8 cellular contexts compared by ENCODE assay signal in the genomic region with DNA sequence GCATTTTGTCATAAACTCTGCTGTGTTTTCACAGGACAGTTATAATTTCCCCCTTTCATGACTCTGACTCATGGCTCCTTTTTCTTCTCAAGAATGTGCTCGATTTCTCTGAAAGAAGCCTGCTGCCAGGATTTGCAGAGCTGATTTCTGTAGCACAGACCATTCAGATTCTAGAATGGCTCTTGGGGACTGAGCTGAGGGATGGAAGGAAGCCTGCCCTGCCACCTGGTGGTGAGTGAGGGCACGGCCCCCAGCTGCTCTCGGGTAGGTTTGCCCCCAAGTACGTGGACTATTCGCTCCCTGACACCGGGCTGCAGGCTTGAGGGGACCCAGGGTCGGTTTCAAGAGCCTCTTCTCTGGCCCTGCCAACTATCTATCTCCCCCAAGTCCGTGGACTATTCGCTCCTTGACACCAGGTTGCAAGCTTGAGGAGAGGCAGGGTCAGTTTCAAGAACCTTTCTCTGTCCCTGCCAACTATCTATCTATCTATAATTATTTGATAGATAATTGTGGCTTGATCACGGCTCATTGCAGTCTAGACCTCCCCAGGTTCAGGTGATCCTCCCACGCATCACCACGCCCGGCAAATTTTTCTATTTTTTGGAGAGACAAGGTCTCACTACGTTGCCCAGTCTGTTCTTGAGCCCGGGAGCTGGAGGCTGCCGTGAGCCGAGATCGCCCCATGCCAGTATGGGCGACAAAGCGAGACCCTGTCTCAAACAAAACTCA. TPM values are rescaled to one million over a fixed set of nuclear protein-coding genes. Genes with fewer than 3 reads are reported as not detected.
DNase-seq lines count a peak whose midpoint lies in the region; ATAC-seq, FAIRE-seq and TF ChIP-seq lines count a peak whose summit lies in the region.

No MANE protein-coding gene starts in this region.

- H4K20me1 ChIP-seq in BLaER1 = peaks cover 7% of the 10 kb centered on the region; the same call in 1 of the 2 replicates
- peaks cover 9% of the 10 kb centered on the region; the same call in 1 of the 2 replicates for H4K20me1 ChIP-seq in HepG2 (ENCODE audit: insufficient read depth, low read length)

- FAIRE-seq in GM19239 (lab: Jason Lieb, UNC) (peak; percentile 73), HepG2 (lab: Jason Lieb, UNC) (peak; percentile 83)

- H3K4me1 ChIP-seq in BLaER1 (peaks cover 34% of the 10 kb centered on the region), HepG2 (ENCODE audit: insufficient read depth, low read length) (peaks cover 72% of the 10 kb centered on the region)

- in situ Hi-C loops in HepG2 (cut with HindIII; ENCODE audit: extremely low pct_ligation_motif_present, low pct_unique_long_range_greater_than_20kb) = loop anchor here (5.0 kb wide), 1 partner anchor 35 kb away; no protein-coding TSS in a partner anchor

- H3K9ac ChIP-seq in BLaER1 (peak overlapping the region; percentile 81; the same call in 1 of the 2 replicates), HepG2 (ENCODE audit: insufficient read depth, low read depth, low read length) (peak overlapping the region; percentile 96)

- TF ChIP-seq EP300 in HepG2 (IDR thresholded peaks at IDR 0.05; ENCODE audit: low read depth in 2 of 2, low read length in 2 of 2) (no peak), HepG2 (CRISPR knock-in tag; IDR thresholded peaks at IDR 0.05; ENCODE audit: borderline replicate concordance) (no peak)

- ATAC-seq in HG03354 (IDR thresholded peaks at IDR 0.05; ENCODE audit: poor library complexity, severe bottlenecking, unreplicated experiment) = peak; percentile 76
- ATAC-seq in HepG2 = peak; percentile 76

- peak; percentile 98 for TF ChIP-seq CTCF in HepG2 (CRISPR knock-in tag; IDR thresholded peaks at IDR 0.05)

- H3K4me3 ChIP-seq in BLaER1 (peak overlapping the region; percentile 75), HepG2 (replicated peaks in 1 of 3; ENCODE audit: insufficient read depth in 1 of 3, low read depth in 2 of 3, low read length in 3 of 3) (peak overlapping the region; percentile 50 to 93 (median 86))

- CTCF ChIA-PET in HepG2 (lab: Yijun Ruan, JAX; ENCODE audit: low intra/inter-chr PET ratio, low total read pairs) = interaction anchor here (1.4 to 2.9 kb wide), 4 partner anchors 35 to 320 kb away, joined by 6 to 74 read pairs (median 10); no protein-coding TSS in a partner anchor

- H3K4me2 ChIP-seq in BLaER1 = peak overlapping the region; percentile 80
- peak overlapping the region; percentile 99 for H3K4me2 ChIP-seq in HepG2 (ENCODE audit: low read depth, low read length)

- peak in 1 of 2 experiments; percentile 36; a peak in 1 of 4 replicates for TF ChIP-seq POLR2A in HepG2 (IDR thresholded peaks at IDR 0.05; ENCODE audit: insufficient read depth in 1 of 2, low read depth in 2 of 2, low read length in 2 of 2)

- TF ChIP-seq RAD21 in HepG2 (CRISPR knock-in tag; IDR thresholded peaks at IDR 0.05) = peak; percentile 89

- no TSS peak for BruUV-seq in HepG2 (replicated peaks; lab: Mats Ljungman, UMichigan)

- H3K27ac ChIP-seq in BLaER1 (no peak overlapping the region), HepG2 (ENCODE audit: extremely low read length, insufficient read depth, low read length) (peak overlapping the region; percentile 92)

- DNase-seq in GM19239 (ENCODE audit: insufficient read length, low spot score) (peak; percentile 71), NCI-H510A (lab: John Stamatoyannopoulos, UW) (peak; percentile 43), cerebellar cortex (ENCODE audit: low spot score) (peak; percentile 76), HepG2 (ENCODE audit: low spot score) (peak; percentile 78)
- peak; percentile 58 for DNase-seq in activated CD4-positive, alpha-beta T cell treated with anti-CD3 and anti-CD28 coated beads for 1 hour
- peak; percentile 65 to 70 for DNase-seq in stimulated activated CD4-positive, alpha-beta T cell treated with anti-CD3 and anti-CD28 coated beads, Interleukin-4, amount 100 ng/mL, for 48 hours (ENCODE audit: low read depth in 2 of 2)

- peaks cover 34% of the 10 kb centered on the region for H3K79me2 ChIP-seq in HepG2 (ENCODE audit: insufficient read depth, low read length)

- under 1% methylated on average over 18 of the region's 20 CpGs for WGBS in HepG2 (ENCODE audit: low lambda C conversion rate)

- H3K36me3 ChIP-seq in BLaER1 = no peaks in the 10 kb centered on the region
- peaks cover 0 to 3% of the 10 kb centered on the region in 2 experiments; a peak in 2 of 5 replicates for H3K36me3 ChIP-seq in HepG2 (replicated peaks in 1 of 2; ENCODE audit: control insufficient read depth in 1 of 2, insufficient read depth in 2 of 2, low read length in 2 of 2)

- POLR2A ChIA-PET in HepG2 (lab: Yijun Ruan, JAX) = interaction anchor here (0.5 to 4.5 kb wide), 35 partner anchors 8 to 1245 kb away, joined by 3 to 125 read pairs (median 5); partner anchors contain the start of genes ALMS1, CCT7, EGR4 and FBXO41

- H3K27me3 ChIP-seq in BLaER1 (no peaks in the 10 kb centered on the region), HepG2 (ENCODE audit: control insufficient read depth in 1 of 2, insufficient read depth in 2 of 2, low read length in 2 of 2) (no peaks in the 10 kb centered on the region)

- peak overlapping the region; percentile 45 for H2AFZ ChIP-seq in HepG2 (ENCODE audit: low read length)

- H3K9me3 ChIP-seq in BLaER1 (no peaks in the 10 kb centered on the region), HepG2 (ENCODE audit: low read length) (no peaks in the 10 kb centered on the region)

- intact Hi-C loops in HepG2 (cut with micrococcal nuclease; ENCODE audit: unreplicated experiment) = loop anchor here (1.0 to 10.0 kb wide), 5 partner anchors 22 to 172 kb away; partner anchors contain the start of gene ALMS1

RNA-seq across cellular contexts. Expression of gene SMYD5, which starts 1.4 kb away (rescaled TPM):
- total RNA-seq in HepG2 (2016; rRNA removed; fragmentation: Illumina TruSeq; extraction: Trizol) = 70.4 and 70.6 TPM in 2 replicates
- total RNA-seq in HepG2 (2016; cell fraction: cytosol; rRNA removed; fragmentation: Illumina TruSeq; extraction: Trizol; ENCODE audit: low read depth) = 9.8 and 10.0 TPM in 2 replicates
- 60.2 and 71.8 TPM in 2 replicates for total RNA-seq in HepG2 (2016; cell fraction: insoluble cytoplasmic fraction; rRNA removed; fragmentation: Illumina TruSeq; extraction: Trizol)
- 27.7 and 31.2 TPM in 2 replicates for total RNA-seq in HepG2 (2016; cell fraction: membrane; rRNA removed; fragmentation: Illumina TruSeq; extraction: Trizol)
- 60.7 and 66.5 TPM in 2 replicates for total RNA-seq in HepG2 (2016; cell fraction: nucleus; rRNA removed; fragmentation: Illumina TruSeq; extraction: Trizol)
- polyA plus RNA-seq in HepG2 (2011; rRNA removed) = 55.8 and 62.2 TPM in 2 replicates
- polyA plus RNA-seq in HepG2 (2011; cell fraction: cytosol; rRNA removed) = 42.9 and 47.4 TPM in 2 replicates
- 96.0 and 102 TPM in 2 replicates for polyA plus RNA-seq in HepG2 (2011; cell fraction: nucleus; rRNA removed)
- polyA plus RNA-seq in HepG2 (2012) = 48.5 and 51.9 TPM in 2 replicates
- 8.0 TPM in 2 replicates for polyA plus RNA-seq in HepG2 (2016; cell fraction: cytosol; fragmentation: Illumina TruSeq; extraction: Trizol; ENCODE audit: low read depth)
- 52.6 and 65.1 TPM in 2 replicates for polyA plus RNA-seq in HepG2 (2016; cell fraction: insoluble cytoplasmic fraction; fragmentation: Illumina TruSeq; extraction: Trizol; ENCODE audit: low read depth)
- polyA plus RNA-seq in HepG2 (2016; cell fraction: membrane; fragmentation: Illumina TruSeq; extraction: Trizol; ENCODE audit: low read depth) = 20.7 and 22.3 TPM in 2 replicates
- polyA plus RNA-seq in HepG2 (2016; cell fraction: nucleus; fragmentation: Illumina TruSeq; extraction: Trizol; ENCODE audit: insufficient read depth, low read depth) = 82.3 and 84.7 TPM in 2 replicates
- polyA minus RNA-seq in HepG2 (2011; rRNA and poly(A)+ RNA removed; ENCODE audit: low replicate concordance) = 57.7 and 119 TPM in 2 replicates
- polyA minus RNA-seq in HepG2 (2011; cell fraction: cytosol; rRNA and poly(A)+ RNA removed) = 18.6 and 21.6 TPM in 2 replicates
- 78.0 and 87.9 TPM in 2 replicates for polyA minus RNA-seq in HepG2 (2011; cell fraction: nucleus; rRNA and poly(A)+ RNA removed)

RNA-seq across cellular contexts. Expression of gene NOTO, which starts 10.2 kb away (rescaled TPM):
- not detected in 2 replicates for total RNA-seq in HepG2 (2016; rRNA removed; fragmentation: Illumina TruSeq; extraction: Trizol)
- total RNA-seq in HepG2 (2016; cell fraction: cytosol; rRNA removed; fragmentation: Illumina TruSeq; extraction: Trizol; ENCODE audit: low read depth) = not detected in 2 replicates
- not detected in 2 replicates for total RNA-seq in HepG2 (2016; cell fraction: insoluble cytoplasmic fraction; rRNA removed; fragmentation: Illumina TruSeq; extraction: Trizol)
- not detected in 2 replicates for total RNA-seq in HepG2 (2016; cell fraction: membrane; rRNA removed; fragmentation: Illumina TruSeq; extraction: Trizol)
- total RNA-seq in HepG2 (2016; cell fraction: nucleus; rRNA removed; fragmentation: Illumina TruSeq; extraction: Trizol) = not detected in 2 replicates
- not detected in 2 replicates for polyA plus RNA-seq in HepG2 (2011; rRNA removed)
- polyA plus RNA-seq in HepG2 (2011; cell fraction: cytosol; rRNA removed) = not detected in 2 replicates
- not detected in 2 replicates for polyA plus RNA-seq in HepG2 (2011; cell fraction: nucleus; rRNA removed)
- polyA plus RNA-seq in HepG2 (2012) = not detected in 2 replicates
- not detected in 2 replicates for polyA plus RNA-seq in HepG2 (2016; cell fraction: cytosol; fragmentation: Illumina TruSeq; extraction: Trizol; ENCODE audit: low read depth)
- polyA plus RNA-seq in HepG2 (2016; cell fraction: insoluble cytoplasmic fraction; fragmentation: Illumina TruSeq; extraction: Trizol; ENCODE audit: low read depth) = not detected in 2 replicates
- not detected in 2 replicates for polyA plus RNA-seq in HepG2 (2016; cell fraction: membrane; fragmentation: Illumina TruSeq; extraction: Trizol; ENCODE audit: low read depth)
- polyA plus RNA-seq in HepG2 (2016; cell fraction: nucleus; fragmentation: Illumina TruSeq; extraction: Trizol; ENCODE audit: insufficient read depth, low read depth) = not detected in 2 replicates
- polyA minus RNA-seq in HepG2 (2011; rRNA and poly(A)+ RNA removed; ENCODE audit: low replicate concordance) = not detected in 2 replicates
- polyA minus RNA-seq in HepG2 (2011; cell fraction: cytosol; rRNA and poly(A)+ RNA removed) = not detected in 2 replicates
- not detected in 2 replicates for polyA minus RNA-seq in HepG2 (2011; cell fraction: nucleus; rRNA and poly(A)+ RNA removed)

RNA-seq across cellular contexts. Expression of gene PRADC1, which starts 20.4 kb away (rescaled TPM):
- total RNA-seq in HepG2 (2016; rRNA removed; fragmentation: Illumina TruSeq; extraction: Trizol) = 30.0 and 37.2 TPM in 2 replicates
- total RNA-seq in HepG2 (2016; cell fraction: cytosol; rRNA removed; fragmentation: Illumina TruSeq; extraction: Trizol; ENCODE audit: low read depth) = 141 and 145 TPM in 2 replicates
- total RNA-seq in HepG2 (2016; cell fraction: insoluble cytoplasmic fraction; rRNA removed; fragmentation: Illumina TruSeq; extraction: Trizol) = 25.4 and 37.6 TPM in 2 replicates
- total RNA-seq in HepG2 (2016; cell fraction: membrane; rRNA removed; fragmentation: Illumina TruSeq; extraction: Trizol) = 112 and 121 TPM in 2 replicates
- 16.8 TPM in 2 replicates for total RNA-seq in HepG2 (2016; cell fraction: nucleus; rRNA removed; fragmentation: Illumina TruSeq; extraction: Trizol)
- polyA plus RNA-seq in HepG2 (2011; rRNA removed) = 11.6 and 12.1 TPM in 2 replicates
- polyA plus RNA-seq in HepG2 (2011; cell fraction: cytosol; rRNA removed) = 10.0 and 15.9 TPM in 2 replicates
- 4.1 and 7.0 TPM in 2 replicates for polyA plus RNA-seq in HepG2 (2011; cell fraction: nucleus; rRNA removed)
- polyA plus RNA-seq in HepG2 (2012) = 5.7 and 8.8 TPM in 2 replicates
- 152 and 157 TPM in 2 replicates for polyA plus RNA-seq in HepG2 (2016; cell fraction: cytosol; fragmentation: Illumina TruSeq; extraction: Trizol; ENCODE audit: low read depth)
- polyA plus RNA-seq in HepG2 (2016; cell fraction: insoluble cytoplasmic fraction; fragmentation: Illumina TruSeq; extraction: Trizol; ENCODE audit: low read depth) = 23.1 and 23.9 TPM in 2 replicates
- polyA plus RNA-seq in HepG2 (2016; cell fraction: membrane; fragmentation: Illumina TruSeq; extraction: Trizol; ENCODE audit: low read depth) = 103 and 106 TPM in 2 replicates
- 23.7 and 26.7 TPM in 2 replicates for polyA plus RNA-seq in HepG2 (2016; cell fraction: nucleus; fragmentation: Illumina TruSeq; extraction: Trizol; ENCODE audit: insufficient read depth, low read depth)
- polyA minus RNA-seq in HepG2 (2011; rRNA and poly(A)+ RNA removed; ENCODE audit: low replicate concordance) = 19.5 and 55.8 TPM in 2 replicates
- polyA minus RNA-seq in HepG2 (2011; cell fraction: cytosol; rRNA and poly(A)+ RNA removed) = 2.7 and 5.5 TPM in 2 replicates
- polyA minus RNA-seq in HepG2 (2011; cell fraction: nucleus; rRNA and poly(A)+ RNA removed) = 2.2 and 3.3 TPM in 2 replicates

RNA-seq across cellular contexts. Expression of gene CCT7, which starts 21.5 kb away (rescaled TPM):
- total RNA-seq in HepG2 (2016; rRNA removed; fragmentation: Illumina TruSeq; extraction: Trizol) = 517 and 689 TPM in 2 replicates
- total RNA-seq in HepG2 (2016; cell fraction: cytosol; rRNA removed; fragmentation: Illumina TruSeq; extraction: Trizol; ENCODE audit: low read depth) = 83.8 and 91.7 TPM in 2 replicates
- total RNA-seq in HepG2 (2016; cell fraction: insoluble cytoplasmic fraction; rRNA removed; fragmentation: Illumina TruSeq; extraction: Trizol) = 525 and 715 TPM in 2 replicates
- total RNA-seq in HepG2 (2016; cell fraction: membrane; rRNA removed; fragmentation: Illumina TruSeq; extraction: Trizol) = 114 and 115 TPM in 2 replicates
- total RNA-seq in HepG2 (2016; cell fraction: nucleus; rRNA removed; fragmentation: Illumina TruSeq; extraction: Trizol) = 196 and 212 TPM in 2 replicates
- polyA plus RNA-seq in HepG2 (2011; rRNA removed) = 326 and 347 TPM in 2 replicates
- polyA plus RNA-seq in HepG2 (2011; cell fraction: cytosol; rRNA removed) = 421 and 439 TPM in 2 replicates
- 113 and 132 TPM in 2 replicates for polyA plus RNA-seq in HepG2 (2011; cell fraction: nucleus; rRNA removed)
- polyA plus RNA-seq in HepG2 (2012) = 497 and 591 TPM in 2 replicates
- polyA plus RNA-seq in HepG2 (2016; cell fraction: cytosol; fragmentation: Illumina TruSeq; extraction: Trizol; ENCODE audit: low read depth) = 60.5 and 62.9 TPM in 2 replicates
- 605 and 611 TPM in 2 replicates for polyA plus RNA-seq in HepG2 (2016; cell fraction: insoluble cytoplasmic fraction; fragmentation: Illumina TruSeq; extraction: Trizol; ENCODE audit: low read depth)
- polyA plus RNA-seq in HepG2 (2016; cell fraction: membrane; fragmentation: Illumina TruSeq; extraction: Trizol; ENCODE audit: low read depth) = 71.6 and 78.2 TPM in 2 replicates
- polyA plus RNA-seq in HepG2 (2016; cell fraction: nucleus; fragmentation: Illumina TruSeq; extraction: Trizol; ENCODE audit: insufficient read depth, low read depth) = 207 and 227 TPM in 2 replicates
- polyA minus RNA-seq in HepG2 (2011; rRNA and poly(A)+ RNA removed; ENCODE audit: low replicate concordance) = 594 and 852 TPM in 2 replicates
- 197 and 217 TPM in 2 replicates for polyA minus RNA-seq in HepG2 (2011; cell fraction: cytosol; rRNA and poly(A)+ RNA removed)
- 138 and 184 TPM in 2 replicates for polyA minus RNA-seq in HepG2 (2011; cell fraction: nucleus; rRNA and poly(A)+ RNA removed)
